Comparison of ENCODE assay signal across 8 cellular contexts in the genomic region with DNA sequence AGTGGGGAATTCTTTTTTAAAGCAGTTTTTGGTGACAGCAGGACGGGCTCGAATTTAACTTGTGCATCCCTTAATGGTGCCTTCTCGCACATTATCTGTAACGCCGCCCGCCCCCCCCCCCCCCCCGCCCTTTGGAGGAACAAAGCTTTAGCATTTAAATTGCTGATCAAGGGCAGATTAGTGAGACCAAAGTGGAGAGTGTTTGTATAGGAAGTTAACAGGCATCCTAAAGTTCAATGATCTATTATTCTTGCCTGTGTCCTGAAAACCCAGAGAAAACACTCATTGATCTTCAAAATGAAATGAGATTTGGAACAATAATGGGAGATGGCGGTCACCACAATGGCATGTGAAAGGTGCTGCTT. TPM values are rescaled to one million over a fixed set of nuclear protein-coding genes. Genes with fewer than 3 reads are reported as not detected.
A peak's percentile ranks its signal among the peaks of the same experiment; 100 is the strongest.
DNase-seq lines count a peak whose midpoint lies in the region; ATAC-seq and TF ChIP-seq lines count a peak whose summit lies in the region.

No MANE protein-coding gene starts in this region.

- peaks cover 21% of the 10 kb centered on the region for H3K36me3 Mint-ChIP-seq in nephron (ENCODE audit: low read depth)

- peaks cover 39 to 40% of the 10 kb centered on the region in 2 donors for H3K4me1 ChIP-seq in duodenal mucosa (ENCODE audit: control insufficient read depth in 1 of 2, insufficient read depth in 2 of 2, low read length in 2 of 2)

- peaks cover 12% of the 10 kb centered on the region for H3K27me3 Mint-ChIP-seq in nephron (ENCODE audit: low read depth)

- no peak for ATAC-seq in HG03520 (IDR thresholded peaks at IDR 0.05; ENCODE audit: unreplicated experiment)

- DNase-seq in MG63 (no peak), HK-2 (ENCODE audit: unreplicated experiment) (no peak)
- DNase-seq in activated effector memory CD4-positive, alpha-beta T cell treated with Interleukin-2 at 50 U/mL for 16 hours = no peak
- DNase-seq in activated effector memory CD4-positive, alpha-beta T cell treated with anti-CD3 and anti-CD28 coated beads, Interleukin-2, amount 50 U/mL, for 16 hours = no peak

- peak overlapping the region; percentile 65 to 69 for H3K9ac ChIP-seq in duodenal mucosa (ENCODE audit: low read depth in 1 of 2, low read length in 2 of 2)

- no peaks in the 10 kb centered on the region for H3K9me3 ChIP-seq in MG63
- no peaks in the 10 kb centered on the region for H3K9me3 ChIP-seq in duodenal mucosa (ENCODE audit: control insufficient read depth in 1 of 2, low read length in 2 of 2)

- peak overlapping the region; percentile 91 to 94 (median 93) for H3K4me3 Mint-ChIP-seq in nephron

- H3K27ac Mint-ChIP-seq in nephron = peak overlapping the region; percentile 89 to 98 (median 94)

- H3K9me3 Mint-ChIP-seq in nephron = no peaks in the 10 kb centered on the region

- peaks cover 12% of the 10 kb centered on the region for H3K36me3 ChIP-seq in MG63
- no peaks in the 10 kb centered on the region for H3K36me3 ChIP-seq in duodenal mucosa (ENCODE audit: control insufficient read depth in 1 of 2, insufficient read depth in 2 of 2, low read length in 2 of 2)

- H3K4me1 Mint-ChIP-seq in nephron = peaks cover 57% of the 10 kb centered on the region

- TF ChIP-seq CTCF in C4-2B (conservative IDR thresholded peaks at IDR 0.05) (no peak), nephron (IDR thresholded peaks at IDR 0.05; ENCODE audit: unreplicated experiment in 3 of 3) (no peak)

- H3K4me3 ChIP-seq in MG63 = peak overlapping the region; percentile 81
- H3K4me3 ChIP-seq in duodenal mucosa (ENCODE audit: low read depth in 1 of 2, low read length in 2 of 2) = peak overlapping the region; percentile 85 to 88

- H3K27ac ChIP-seq in C4-2B = peak overlapping the region; percentile 81
- H3K27ac ChIP-seq in duodenal mucosa (ENCODE audit: low read depth, low read length) = peak overlapping the region; percentile 48

- no peaks in the 10 kb centered on the region for H3K27me3 ChIP-seq in MG63
- no peaks in the 10 kb centered on the region for H3K27me3 ChIP-seq in duodenal mucosa (ENCODE audit: control insufficient read depth in 1 of 2, insufficient read depth in 2 of 2, low read length in 2 of 2)

RNA-seq across cellular contexts. Expression of a gene that starts 2.3 kb away (rescaled TPM):
- 41.3 and 57.4 TPM in 2 replicates for total RNA-seq in MG63 (2014; rRNA removed; shearing (Covaris generic); ENCODE audit: low replicate concordance)
